Comparison of ENCODE assay signal across 2 cellular contexts in the genomic region with DNA sequence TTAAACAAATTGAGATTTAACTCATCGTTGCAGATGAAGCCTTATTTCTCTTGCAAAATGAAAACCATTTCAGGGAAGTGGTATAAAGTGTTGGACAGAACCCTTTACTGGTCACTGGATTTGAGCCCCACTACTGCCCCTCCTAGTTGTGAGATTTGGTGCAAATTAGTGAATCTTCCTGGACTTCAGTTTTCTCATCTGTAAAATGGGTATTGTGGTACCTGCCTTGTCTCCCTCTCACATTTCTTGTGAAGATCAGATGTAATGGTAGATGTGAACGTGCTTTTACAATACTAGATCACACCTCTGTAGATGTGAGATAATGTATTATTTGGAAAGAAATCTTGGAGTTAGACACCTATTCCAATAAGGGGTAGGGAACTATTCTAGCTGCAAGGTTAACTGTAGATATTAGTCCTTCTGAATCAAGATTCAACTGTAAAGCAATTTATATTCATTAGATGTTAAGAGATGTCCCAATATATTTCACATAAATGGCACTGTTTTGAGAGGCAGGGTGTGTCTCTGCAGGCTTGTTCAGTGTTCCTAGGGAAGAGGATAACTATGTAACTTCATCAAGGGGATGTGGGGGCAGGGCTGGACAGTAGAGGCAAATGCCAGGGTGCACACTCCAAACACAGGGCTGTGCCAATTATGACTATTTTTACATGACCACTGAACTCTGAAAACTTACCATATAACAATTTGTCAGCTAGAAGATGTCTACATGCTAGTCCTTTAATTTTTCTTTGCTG.
TF ChIP-seq lines count a peak whose summit lies in the region.

No MANE protein-coding gene starts in this region.

TF ChIP-seq in IMR-90, 13 proteins besides CTCF, POLR2A, EP300 and RAD21:
- TF ChIP-seq RCOR1 (IDR thresholded peaks at IDR 0.05; ENCODE audit: insufficient replicate concordance, low read length) (no peak), SMC3 (IDR thresholded peaks at IDR 0.05; ENCODE audit: low read depth, low read length) (no peak), CHD1 (IDR thresholded peaks at IDR 0.05; ENCODE audit: low read depth, low read length) (no peak), MAZ (IDR thresholded peaks at IDR 0.05; ENCODE audit: borderline replicate concordance, low read depth, low read length) (no peak), RFX5 (IDR thresholded peaks at IDR 0.05; ENCODE audit: low read depth, low read length) (no peak), BHLHE40 (IDR thresholded peaks at IDR 0.05; ENCODE audit: low read depth, low read length) (no peak)
- TF ChIP-seq, protein P1, sequence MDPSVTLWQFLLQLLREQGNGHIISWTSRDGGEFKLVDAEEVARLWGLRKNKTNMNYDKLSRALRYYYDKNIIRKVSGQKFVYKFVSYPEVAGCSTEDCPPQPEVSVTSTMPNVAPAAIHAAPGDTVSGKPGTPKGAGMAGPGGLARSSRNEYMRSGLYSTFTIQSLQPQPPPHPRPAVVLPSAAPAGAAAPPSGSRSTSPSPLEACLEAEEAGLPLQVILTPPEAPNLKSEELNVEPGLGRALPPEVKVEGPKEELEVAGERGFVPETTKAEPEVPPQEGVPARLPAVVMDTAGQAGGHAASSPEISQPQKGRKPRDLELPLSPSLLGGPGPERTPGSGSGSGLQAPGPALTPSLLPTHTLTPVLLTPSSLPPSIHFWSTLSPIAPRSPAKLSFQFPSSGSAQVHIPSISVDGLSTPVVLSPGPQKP (IDR thresholded peaks at IDR 0.05; ENCODE audit: borderline replicate concordance, low read depth, low read length), result no peak

TF ChIP-seq in K562, 482 proteins besides CTCF, POLR2A, EP300 and RAD21:
- TF ChIP-seq BRCA1 (IDR thresholded peaks at IDR 0.05), result no peak
- no peak for TF ChIP-seq BRCA1 (CRISPR knock-in tag; IDR thresholded peaks at IDR 0.05)
- TF ChIP-seq, protein P2, sequence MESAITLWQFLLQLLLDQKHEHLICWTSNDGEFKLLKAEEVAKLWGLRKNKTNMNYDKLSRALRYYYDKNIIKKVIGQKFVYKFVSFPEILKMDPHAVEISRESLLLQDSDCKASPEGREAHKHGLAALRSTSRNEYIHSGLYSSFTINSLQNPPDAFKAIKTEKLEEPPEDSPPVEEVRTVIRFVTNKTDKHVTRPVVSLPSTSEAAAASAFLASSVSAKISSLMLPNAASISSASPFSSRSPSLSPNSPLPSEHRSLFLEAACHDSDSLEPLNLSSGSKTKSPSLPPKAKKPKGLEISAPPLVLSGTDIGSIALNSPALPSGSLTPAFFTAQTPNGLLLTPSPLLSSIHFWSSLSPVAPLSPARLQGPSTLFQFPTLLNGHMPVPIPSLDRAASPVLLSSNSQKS (CRISPR knock-in tag; IDR thresholded peaks at IDR 0.05), result no peak
- TF ChIP-seq RBM25 (IDR thresholded peaks at IDR 0.05; ENCODE audit: low read depth, low read length, severe bottlenecking), result peak; percentile 67
- no peak for TF ChIP-seq RFX7 (CRISPR knock-in tag; IDR thresholded peaks at IDR 0.05)
- no peak for TF ChIP-seq ZNF24 (IDR thresholded peaks at IDR 0.05)
- TF ChIP-seq ZFP36 (IDR thresholded peaks at IDR 0.05; ENCODE audit: low read depth, low read length, partially characterized antibody), result no peak
TF ChIP-seq in K562: peak in this region for 1.
